Comparison of ENCODE assay signal across 2 cellular contexts in genomic region chr1:36377776-36378175, GRCh38.
TF ChIP-seq lines count a peak whose summit lies in the region.

No MANE protein-coding gene starts in this region.

TF ChIP-seq in HepG2, 621 proteins besides CTCF, POLR2A, EP300 and RAD21:
- TF ChIP-seq ZNF318 (CRISPR knock-in tag; IDR thresholded peaks at IDR 0.05) (no peak), DBP (CRISPR knock-in tag; IDR thresholded peaks at IDR 0.05; ENCODE audit: not compliant biosample characterization) (no peak), ZNF280D (CRISPR knock-in tag; IDR thresholded peaks at IDR 0.05) (no peak), RAD51 (IDR thresholded peaks at IDR 0.05; ENCODE audit: borderline replicate concordance) (no peak), MYC (CRISPR knock-in tag; IDR thresholded peaks at IDR 0.05; ENCODE audit: borderline replicate concordance) (no peak), ZNF773 (CRISPR knock-in tag; IDR thresholded peaks at IDR 0.05; ENCODE audit: borderline replicate concordance) (no peak), ZNF629 (CRISPR knock-in tag; conservative IDR thresholded peaks at IDR 0.05) (peak; percentile 89)

TF ChIP-seq in WTC11, 78 proteins besides CTCF, POLR2A, EP300 and RAD21:
- no peak for TF ChIP-seq ZNF532 (CRISPR knock-in tag; IDR thresholded peaks at IDR 0.05; ENCODE audit: borderline replicate concordance)
- TF ChIP-seq RORB (CRISPR knock-in tag; IDR thresholded peaks at IDR 0.05): no peak
- TF ChIP-seq GABPB1 (CRISPR knock-in tag; IDR thresholded peaks at IDR 0.05): no peak
- no peak for TF ChIP-seq FOXP1 (CRISPR knock-in tag; IDR thresholded peaks at IDR 0.05; ENCODE audit: borderline replicate concordance)
- no peak for TF ChIP-seq MLX (CRISPR knock-in tag; IDR thresholded peaks at IDR 0.05)
- no peak for TF ChIP-seq ZNF671 (CRISPR knock-in tag; IDR thresholded peaks at IDR 0.05)
- TF ChIP-seq ATF1 (CRISPR knock-in tag; IDR thresholded peaks at IDR 0.05): no peak
- TF ChIP-seq E2F5 (CRISPR knock-in tag; IDR thresholded peaks at IDR 0.05): no peak
